ENCODE assay signal across 1 cellular context in genomic region chr9:134134949-134135342, GRCh38.
TF ChIP-seq lines count a peak whose summit lies in the region.

No MANE protein-coding gene starts in this region.

TF ChIP-seq in GM12878, 131 proteins besides CTCF, POLR2A, EP300 and RAD21 (continued from another document):
- no peak for TF ChIP-seq RELB (IDR thresholded peaks at IDR 0.05; ENCODE audit: low read depth)
- TF ChIP-seq SMAD1 (IDR thresholded peaks at IDR 0.05; ENCODE audit: low read depth, partially characterized antibody), result no peak
- TF ChIP-seq EZH2 (IDR thresholded peaks at IDR 0.05; ENCODE audit: borderline replicate concordance, control insufficient read depth, low read depth, low read length), result no peak
- 0 out of 2 replicates have a peak, but pooled peaks have one; percentile 6 for TF ChIP-seq MTA2 (IDR thresholded peaks at IDR 0.05; ENCODE audit: low read depth)
- TF ChIP-seq, protein P1, sequence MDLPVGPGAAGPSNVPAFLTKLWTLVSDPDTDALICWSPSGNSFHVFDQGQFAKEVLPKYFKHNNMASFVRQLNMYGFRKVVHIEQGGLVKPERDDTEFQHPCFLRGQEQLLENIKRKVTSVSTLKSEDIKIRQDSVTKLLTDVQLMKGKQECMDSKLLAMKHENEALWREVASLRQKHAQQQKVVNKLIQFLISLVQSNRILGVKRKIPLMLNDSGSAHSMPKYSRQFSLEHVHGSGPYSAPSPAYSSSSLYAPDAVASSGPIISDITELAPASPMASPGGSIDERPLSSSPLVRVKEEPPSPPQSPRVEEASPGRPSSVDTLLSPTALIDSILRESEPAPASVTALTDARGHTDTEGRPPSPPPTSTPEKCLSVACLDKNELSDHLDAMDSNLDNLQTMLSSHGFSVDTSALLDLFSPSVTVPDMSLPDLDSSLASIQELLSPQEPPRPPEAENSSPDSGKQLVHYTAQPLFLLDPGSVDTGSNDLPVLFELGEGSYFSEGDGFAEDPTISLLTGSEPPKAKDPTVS (IDR thresholded peaks at IDR 0.05; ENCODE audit: low read depth, low read length), result no peak
- TF ChIP-seq, protein P2, sequence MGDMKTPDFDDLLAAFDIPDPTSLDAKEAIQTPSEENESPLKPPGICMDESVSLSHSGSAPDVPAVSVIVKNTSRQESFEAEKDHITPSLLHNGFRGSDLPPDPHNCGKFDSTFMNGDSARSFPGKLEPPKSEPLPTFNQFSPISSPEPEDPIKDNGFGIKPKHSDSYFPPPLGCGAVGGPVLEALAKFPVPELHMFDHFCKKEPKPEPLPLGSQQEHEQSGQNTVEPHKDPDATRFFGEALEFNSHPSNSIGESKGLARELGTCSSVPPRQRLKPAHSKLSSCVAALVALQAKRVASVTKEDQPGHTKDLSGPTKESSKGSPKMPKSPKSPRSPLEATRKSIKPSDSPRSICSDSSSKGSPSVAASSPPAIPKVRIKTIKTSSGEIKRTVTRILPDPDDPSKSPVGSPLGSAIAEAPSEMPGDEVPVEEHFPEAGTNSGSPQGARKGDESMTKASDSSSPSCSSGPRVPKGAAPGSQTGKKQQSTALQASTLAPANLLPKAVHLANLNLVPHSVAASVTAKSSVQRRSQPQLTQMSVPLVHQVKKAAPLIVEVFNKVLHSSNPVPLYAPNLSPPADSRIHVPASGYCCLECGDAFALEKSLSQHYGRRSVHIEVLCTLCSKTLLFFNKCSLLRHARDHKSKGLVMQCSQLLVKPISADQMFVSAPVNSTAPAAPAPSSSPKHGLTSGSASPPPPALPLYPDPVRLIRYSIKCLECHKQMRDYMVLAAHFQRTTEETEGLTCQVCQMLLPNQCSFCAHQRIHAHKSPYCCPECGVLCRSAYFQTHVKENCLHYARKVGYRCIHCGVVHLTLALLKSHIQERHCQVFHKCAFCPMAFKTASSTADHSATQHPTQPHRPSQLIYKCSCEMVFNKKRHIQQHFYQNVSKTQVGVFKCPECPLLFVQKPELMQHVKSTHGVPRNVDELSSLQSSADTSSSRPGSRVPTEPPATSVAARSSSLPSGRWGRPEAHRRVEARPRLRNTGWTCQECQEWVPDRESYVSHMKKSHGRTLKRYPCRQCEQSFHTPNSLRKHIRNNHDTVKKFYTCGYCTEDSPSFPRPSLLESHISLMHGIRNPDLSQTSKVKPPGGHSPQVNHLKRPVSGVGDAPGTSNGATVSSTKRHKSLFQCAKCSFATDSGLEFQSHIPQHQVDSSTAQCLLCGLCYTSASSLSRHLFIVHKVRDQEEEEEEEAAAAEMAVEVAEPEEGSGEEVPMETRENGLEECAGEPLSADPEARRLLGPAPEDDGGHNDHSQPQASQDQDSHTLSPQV (IDR thresholded peaks at IDR 0.05), result no peak
